In genomic region chr3:8982509-8982908, GRCh38 we compare ENCODE assay signal across 16 cellular contexts. TPM values are rescaled to one million over a fixed set of nuclear protein-coding genes. Genes with fewer than 3 reads are reported as not detected.
A peak's percentile ranks its signal among the peaks of the same experiment; 100 is the strongest.
DNase-seq lines count a peak whose midpoint lies in the region; ATAC-seq and TF ChIP-seq lines count a peak whose summit lies in the region.
"Had no signal": no experiment of that assay in that cellular context is flagged by ENCODE, and none has a peak within 500 bp of the region (broad histone marks: within the 10 kb centered on the region; RNA-seq: fewer than 3 reads in every experiment).

No MANE protein-coding gene starts in this region.

- H3K79me1 ChIP-seq in mesenchymal stem cell (replicated peaks; ENCODE audit: low read length, poor library complexity, severe bottlenecking) = no peaks in the 10 kb centered on the region

- H2BK5ac ChIP-seq in mesenchymal stem cell (ENCODE audit: low read depth, low read length, poor library complexity, severe bottlenecking) = no peak overlapping the region

- no peak overlapping the region for H3K14ac ChIP-seq in mesenchymal stem cell (ENCODE audit: low read length in 2 of 2)

- intact Hi-C loops in sciatic nerve (cut with DNase I) (no loop called here), CD14-positive monocyte (cut with micrococcal nuclease) (no loop called here)

- WGBS in mesenchymal stem cell = 22% methylated on average over 2 of the region's 5 CpGs

- 0 out of 22 replicates have a peak, but pooled peaks cover 0 to 6% (median 0%) of the 10 kb centered on the region in 11 experiments for H3K36me3 ChIP-seq in BLaER1 treated with 17β-estradiol and CSF1 and Interleukin-3, amounts not matched to agents 10 nM and 100 nM
- no peaks in the 10 kb centered on the region for H3K36me3 ChIP-seq in mesenchymal stem cell (ENCODE audit: control insufficient read depth in 1 of 2, insufficient read depth in 2 of 2, low read depth in 1 of 2, low read length in 2 of 2)
- H3K36me3 ChIP-seq: MG63 had no signal

- no peak overlapping the region for H2BK15ac ChIP-seq in mesenchymal stem cell (ENCODE audit: low read depth, poor library complexity, severe bottlenecking)

- H3K4ac ChIP-seq in mesenchymal stem cell (ENCODE audit: low read depth in 1 of 2, low read length in 2 of 2) = no peak overlapping the region

- no peaks in the 10 kb centered on the region for H3K36me3 Mint-ChIP-seq in CD14-positive monocyte

- no peak for ATAC-seq in sciatic nerve
- no peak for ATAC-seq in GM18873 (IDR thresholded peaks at IDR 0.05; ENCODE audit: low FRiP score, unreplicated experiment)
- ATAC-seq: SK-N-SH treated with all-trans-retinoic acid at 6 μM for 48 hours had no signal

- H3K18ac ChIP-seq in mesenchymal stem cell (ENCODE audit: low read depth in 1 of 2, low read length in 2 of 2) = no peak overlapping the region

- peaks cover 0 to 17% (median 8%) of the 10 kb centered on the region in 11 experiments; a peak in 15 of 22 replicates for H3K9me3 ChIP-seq in BLaER1 treated with 17β-estradiol and CSF1 and Interleukin-3, amounts not matched to agents 10 nM and 100 nM (replicated peaks in 1 of 11)
- H3K9me3 ChIP-seq in mesenchymal stem cell (ENCODE audit: control insufficient read depth, low read length) = peaks cover 12% of the 10 kb centered on the region
- H3K9me3 ChIP-seq: MG63 had no signal

- H3K27me3 ChIP-seq in BLaER1 treated with 17β-estradiol and CSF1 and Interleukin-3, amounts not matched to agents 10 nM and 100 nM = no peaks in the 10 kb centered on the region
- H3K27me3 ChIP-seq in mesenchymal stem cell (ENCODE audit: control insufficient read depth in 1 of 2, insufficient read depth in 1 of 2, low read length in 2 of 2) = peaks cover 0 to 40% of the 10 kb centered on the region in 2 experiments
- H3K27me3 ChIP-seq: MG63 had no signal

- peak overlapping the region in 7 of 11 experiments; percentile 48 to 68 (median 57); a peak in 14 of 22 replicates for H3K4me2 ChIP-seq in BLaER1 treated with 17β-estradiol and CSF1 and Interleukin-3, amounts not matched to agents 10 nM and 100 nM
- no peak overlapping the region for H3K4me2 ChIP-seq in mesenchymal stem cell (ENCODE audit: low read length, poor library complexity, severe bottlenecking)

- H3K4me3 ChIP-seq in BLaER1 treated with 17β-estradiol and CSF1 and Interleukin-3, amounts not matched to agents 10 nM and 100 nM = no peak overlapping the region
- no peak overlapping the region for H3K4me3 ChIP-seq in mesenchymal stem cell (ENCODE audit: insufficient read depth in 1 of 2, low read depth in 1 of 2, low read length in 2 of 2)
- H3K4me3 ChIP-seq: MG63 had no signal

- TF ChIP-seq CTCF in CD14-positive monocyte (IDR thresholded peaks at IDR 0.05) = no peak

- in situ Hi-C loops in KBM-7 (cut with MboI; ENCODE audit: low pct_unique_long_range_greater_than_20kb, low sequenced_read_pairs) = no loop called here

- no peak overlapping the region for H2BK120ac ChIP-seq in mesenchymal stem cell (ENCODE audit: low read depth, low read length)

- H3K9ac ChIP-seq in BLaER1 treated with 17β-estradiol and CSF1 and Interleukin-3, amounts not matched to agents 10 nM and 100 nM = peak overlapping the region in 3 of 11 experiments; percentile 11 to 47 (median 47); a peak in 4 of 22 replicates
- H3K9ac ChIP-seq in mesenchymal stem cell (ENCODE audit: low read length) = peak overlapping the region; percentile 52

- DNase-seq in KBM-7 (peak; percentile 81), UCSD-AML1 (lab: John Stamatoyannopoulos, UW; ENCODE audit: unreplicated experiment) (peak; percentile 49), mesenchymal stem cell (peak; percentile 58), sciatic nerve (ENCODE audit: low spot score) (no peak), CD14-positive monocyte (ENCODE audit: low spot score) (no peak)
- DNase-seq in activated CD4-positive, alpha-beta T cell treated with anti-CD3 and anti-CD28 coated beads for 1 hour = no peak
- DNase-seq: activated B cell treated with CpG ODN at 0.5 μM for 24 hours; activated naive CD4-positive, alpha-beta T cell; DMS53; effector memory CD4-positive, alpha-beta T cell; MG63; nucleus accumbens had no signal

- H3K27me3 Mint-ChIP-seq in CD14-positive monocyte (ENCODE audit: low read depth in 3 of 3) = peaks cover 2 to 4% (median 3%) of the 10 kb centered on the region in 3 donors

- no peak overlapping the region for H2AFZ ChIP-seq in mesenchymal stem cell (ENCODE audit: low read depth, low read length)

- no peak overlapping the region for H2BK12ac ChIP-seq in mesenchymal stem cell (ENCODE audit: low read length in 2 of 2)

- H3K23ac ChIP-seq in mesenchymal stem cell (ENCODE audit: low read length in 2 of 2) = no peak overlapping the region

- no peaks in the 10 kb centered on the region for H4K20me1 ChIP-seq in BLaER1 treated with 17β-estradiol and CSF1 and Interleukin-3, amounts not matched to agents 10 nM and 100 nM

- H2AK5ac ChIP-seq in mesenchymal stem cell (ENCODE audit: low read length, severe bottlenecking) = no peak overlapping the region

- H3K27ac Mint-ChIP-seq in CD14-positive monocyte = no peak overlapping the region
- H3K27ac Mint-ChIP-seq: activated B cell treated with CpG ODN at 0.5 μM for 24 hours, memory B cell had no signal

- peak overlapping the region in 7 of 11 experiments; percentile 40 to 75 (median 67); a peak in 9 of 22 replicates for H3K27ac ChIP-seq in BLaER1 treated with 17β-estradiol and CSF1 and Interleukin-3, amounts not matched to agents 10 nM and 100 nM
- H3K27ac ChIP-seq in mesenchymal stem cell (ENCODE audit: low read length, poor library complexity, severe bottlenecking) = no peak overlapping the region

- H3K4me3 Mint-ChIP-seq in CD14-positive monocyte = no peak overlapping the region
- H3K4me3 Mint-ChIP-seq: activated B cell treated with CpG ODN at 0.5 μM for 24 hours, memory B cell had no signal

- H3K4me1 Mint-ChIP-seq in CD14-positive monocyte = peaks cover 20% of the 10 kb centered on the region
- H3K4me1 Mint-ChIP-seq: activated B cell treated with CpG ODN at 0.5 μM for 24 hours, memory B cell had no signal

- H4K8ac ChIP-seq in mesenchymal stem cell (ENCODE audit: low read length) = no peak overlapping the region

- peaks cover 14 to 43% (median 34%) of the 10 kb centered on the region in 10 experiments for H3K4me1 ChIP-seq in BLaER1 treated with 17β-estradiol and CSF1 and Interleukin-3, amounts not matched to agents 10 nM and 100 nM
- H3K4me1 ChIP-seq in mesenchymal stem cell (ENCODE audit: control insufficient read depth, insufficient read depth, low read depth, low read length) = no peaks in the 10 kb centered on the region

- H3K9me3 Mint-ChIP-seq in CD14-positive monocyte = peaks cover 2 to 9% (median 6%) of the 10 kb centered on the region in 7 donors

- H4K91ac ChIP-seq in mesenchymal stem cell (ENCODE audit: low read length) = no peak overlapping the region

RNA-seq across cellular contexts. Expression of gene RAD18, which starts 19.2 kb away (rescaled TPM):
- 5.3 TPM for polyA plus RNA-seq in mesenchymal stem cell (2013, experiment 1 of 2)
- polyA plus RNA-seq in mesenchymal stem cell (2013, experiment 2 of 2) = 5.5 TPM
- total RNA-seq in sciatic nerve = 11.4 TPM
- 1 to 10 TPM; 5.1 to 6.9 TPM for polyA plus RNA-seq in CD14-positive monocyte

Comparison
In these comparisons a context has a peak if more than half of its experiments do, and no peak if none do; other contexts are left out.
1. DNase-seq: peak in KBM-7 (single experiment), UCSD-AML1 (single experiment) and mesenchymal stem cell (single experiment); none in activated CD4-positive, alpha-beta T cell treated with anti-CD3 and anti-CD28 coated beads for 1 hour (single experiment), sciatic nerve (single experiment) and CD14-positive monocyte (single experiment).